In genomic region chr2:11422491-11422865, GRCh38 we compare ENCODE assay signal across 21 cellular contexts.
"Had no signal": no experiment of that assay in that cellular context is flagged by ENCODE, and none has a peak within 500 bp of the region (broad histone marks: within the 10 kb centered on the region; RNA-seq: fewer than 3 reads in every experiment).

No MANE protein-coding gene starts in this region.

- H3K4me3 Mint-ChIP-seq: naive thymus-derived CD8-positive, alpha-beta T cell; nephron progenitor cell; stimulated activated naive B cell treated with anti-CD40 and anti-IgM and Interleukin-4, amounts not matched to agents 10 μg/mL and 1 μg/mL and 100 μg/mL, for 72 hours; stimulated activated naive CD8-positive, alpha-beta T cell treated with anti-CD3 and anti-CD28 coated beads, Interleukin-15, Interleukin-2, amounts not matched to agents 100 ng/mL and 50 ng/mL, for 24 hours had no signal

- DNase-seq: dermis blood vessel endothelial cell; effector memory CD4-positive, alpha-beta T cell; foreskin melanocyte; kidney; left ventricle myocardium superior; lower lobe of right lung; naive thymus-derived CD8-positive, alpha-beta T cell; nephron progenitor cell; nucleus accumbens; retina; sigmoid colon; spleen; stimulated activated CD4-positive, alpha-beta T cell treated with anti-CD3 and anti-CD28 coated beads, Interleukin-4, amount 100 ng/mL, for 4 hours; stimulated activated naive B cell treated with anti-CD40 and anti-IgM and Interleukin-4, amounts not matched to agents 10 μg/mL and 1 μg/mL and 100 μg/mL, for 72 hours; thyroid gland; trophoblast cell had no signal

- H3K9me3 ChIP-seq: thyroid gland had no signal

- H3K27ac ChIP-seq: coronary artery, esophagus muscularis mucosa, lower lobe of right lung, sigmoid colon, skin epidermis, spleen, thyroid gland, vagina had no signal

- H3K27me3 ChIP-seq: esophagus muscularis mucosa, sigmoid colon, spleen, thyroid gland, vagina had no signal

- H3K4me1 ChIP-seq: lower lobe of right lung, sigmoid colon, thyroid gland, vagina had no signal

- ATAC-seq: left ventricle myocardium superior; lower lobe of right lung; naive thymus-derived CD8-positive, alpha-beta T cell; stimulated activated naive B cell treated with anti-CD40 and anti-IgM and Interleukin-4, amounts not matched to agents 10 μg/mL and 1 μg/mL and 100 μg/mL, for 72 hours had no signal

- H3K36me3 ChIP-seq: esophagus muscularis mucosa, lower lobe of right lung, sigmoid colon, spleen, thyroid gland, vagina had no signal

- H3K4me3 ChIP-seq: coronary artery, esophagus muscularis mucosa, lower lobe of right lung, sigmoid colon, skin epidermis, spleen, thyroid gland, vagina had no signal

- H3K4me1 Mint-ChIP-seq: naive thymus-derived CD8-positive, alpha-beta T cell; nephron progenitor cell; stimulated activated naive B cell treated with anti-CD40 and anti-IgM and Interleukin-4, amounts not matched to agents 10 μg/mL and 1 μg/mL and 100 μg/mL, for 72 hours had no signal

- H3K27ac Mint-ChIP-seq: naive thymus-derived CD8-positive, alpha-beta T cell; nephron progenitor cell; stimulated activated naive B cell treated with anti-CD40 and anti-IgM and Interleukin-4, amounts not matched to agents 10 μg/mL and 1 μg/mL and 100 μg/mL, for 72 hours; stimulated activated naive CD8-positive, alpha-beta T cell treated with anti-CD3 and anti-CD28 coated beads, Interleukin-15, Interleukin-2, amounts not matched to agents 100 ng/mL and 50 ng/mL, for 24 hours had no signal

- H3K27me3 Mint-ChIP-seq: naive thymus-derived CD8-positive, alpha-beta T cell; stimulated activated naive CD8-positive, alpha-beta T cell treated with anti-CD3 and anti-CD28 coated beads, Interleukin-15, Interleukin-2, amounts not matched to agents 100 ng/mL and 50 ng/mL, for 24 hours had no signal
